19 cellular contexts compared by ENCODE assay signal in genomic region chr4:181968371-181968770, GRCh38.
DNase-seq lines count a peak whose midpoint lies in the region; ATAC-seq and TF ChIP-seq lines count a peak whose summit lies in the region.
"Had no signal": no experiment of that assay in that cellular context is flagged by ENCODE, and none has a peak within 500 bp of the region (broad histone marks: within the 10 kb centered on the region; RNA-seq: fewer than 3 reads in every experiment).

No MANE protein-coding gene starts in this region.

- peak; percentile 80 for DNase-seq in AG10803 (ENCODE audit: low read depth)
- DNase-seq in LHCN-M2 (ENCODE audit: low read depth): peak; percentile 86
- peak; percentile 40 to 80 for DNase-seq in cardiac fibroblast (ENCODE audit: low read depth in 2 of 2)
- peak; percentile 4 for DNase-seq in kidney tubule cell (ENCODE audit: low spot score)
- DNase-seq in stimulated activated CD4-positive, alpha-beta T cell treated with anti-CD3 and anti-CD28 coated beads, Interleukin-4, amount 100 ng/mL, for 1 hour: no peak
- DNase-seq in SW480 (ENCODE audit: low spot score): no peak
- DNase-seq in activated CD8-positive, alpha-beta memory T cell treated with anti-CD3 and anti-CD28 coated beads, Interleukin-2, amount 10 ng/mL, durations not matched to agents 7 days and 5 days: no peak
- no peak for DNase-seq in glomerular visceral epithelial cell (ENCODE audit: extremely low spot score)
- DNase-seq: activated CD4-positive, alpha-beta T cell treated with anti-CD3 and anti-CD28 coated beads for 4 hours; heart right ventricle; kidney glomerular epithelial cell; MM.1S; NCI-H1930; NCI-H524 treated with DMSO at 0.1 percent for 48 hours; stimulated activated CD4-positive, alpha-beta T cell treated with anti-CD3 and anti-CD28 coated beads, Interleukin-1b, Interleukin-23, amount 100 ng/mL, for 48 hours; substantia nigra had no signal

- H3K4me1 Mint-ChIP-seq in activated CD8-positive, alpha-beta memory T cell treated with anti-CD3 and anti-CD28 coated beads, Interleukin-2, amount 10 ng/mL, durations not matched to agents 7 days and 5 days: no peaks in the 10 kb centered on the region

- no peaks in the 10 kb centered on the region for H3K9me3 Mint-ChIP-seq in activated CD8-positive, alpha-beta memory T cell treated with anti-CD3 and anti-CD28 coated beads, Interleukin-2, amount 10 ng/mL, durations not matched to agents 7 days and 5 days (ENCODE audit: low read depth)
- H3K9me3 Mint-ChIP-seq: neural progenitor cell had no signal

- H3K4me3 Mint-ChIP-seq in activated CD8-positive, alpha-beta memory T cell treated with anti-CD3 and anti-CD28 coated beads, Interleukin-2, amount 10 ng/mL, durations not matched to agents 7 days and 5 days: no peak overlapping the region
- H3K4me3 Mint-ChIP-seq: activated naive CD8-positive, alpha-beta T cell; neural progenitor cell had no signal

- ATAC-seq in activated CD8-positive, alpha-beta memory T cell treated with anti-CD3 and anti-CD28 coated beads, Interleukin-2, amount 10 ng/mL, durations not matched to agents 7 days and 5 days: no peak
- ATAC-seq: heart right ventricle had no signal

- no peak overlapping the region for H3K27ac Mint-ChIP-seq in activated CD8-positive, alpha-beta memory T cell treated with anti-CD3 and anti-CD28 coated beads, Interleukin-2, amount 10 ng/mL, durations not matched to agents 7 days and 5 days
- H3K27ac Mint-ChIP-seq: activated naive CD8-positive, alpha-beta T cell; neural progenitor cell had no signal

- H3K36me3 Mint-ChIP-seq in activated CD8-positive, alpha-beta memory T cell treated with anti-CD3 and anti-CD28 coated beads, Interleukin-2, amount 10 ng/mL, durations not matched to agents 7 days and 5 days: no peaks in the 10 kb centered on the region
- H3K36me3 Mint-ChIP-seq: activated naive CD8-positive, alpha-beta T cell; neural progenitor cell had no signal

- TF ChIP-seq CTCF in AG10803 (conservative IDR thresholded peaks at IDR 0.05; ENCODE audit: low read length) (no peak), cardiac fibroblast (IDR thresholded peaks at IDR 0.05; ENCODE audit: low read depth, low read length) (no peak)

- H3K4me3 ChIP-seq in AG10803 (ENCODE audit: low read length) (no peak overlapping the region), cardiac fibroblast (replicated peaks in 1 of 2; ENCODE audit: low read depth in 2 of 2, low read length in 2 of 2) (no peak overlapping the region)
- H3K4me3 ChIP-seq: heart right ventricle, neural progenitor cell, right atrium auricular region had no signal

- H3K27me3 Mint-ChIP-seq in activated CD8-positive, alpha-beta memory T cell treated with anti-CD3 and anti-CD28 coated beads, Interleukin-2, amount 10 ng/mL, durations not matched to agents 7 days and 5 days: no peaks in the 10 kb centered on the region

- CTCF ChIA-PET in activated CD8-positive, alpha-beta memory T cell treated with anti-CD3 and anti-CD28 coated beads, Interleukin-2, amount 10 ng/mL, durations not matched to agents 7 days and 5 days (lab: Charles Lee): no interaction called here

Comparison
In these comparisons a context has a peak if more than half of its experiments do, and no peak if none do; other contexts are left out.
1. DNase-seq: peak in AG10803 (single experiment), LHCN-M2 (single experiment), cardiac fibroblast (2 of 2) and kidney tubule cell (single experiment); none in stimulated activated CD4-positive, alpha-beta T cell treated with anti-CD3 and anti-CD28 coated beads, Interleukin-4, amount 100 ng/mL, for 1 hour (single experiment), SW480 (single experiment), activated CD8-positive, alpha-beta memory T cell treated with anti-CD3 and anti-CD28 coated beads, Interleukin-2, amount 10 ng/mL, durations not matched to agents 7 days and 5 days (single experiment) and glomerular visceral epithelial cell (single experiment).